Comparison of ENCODE assay signal across 1 cellular context in the genomic region with DNA sequence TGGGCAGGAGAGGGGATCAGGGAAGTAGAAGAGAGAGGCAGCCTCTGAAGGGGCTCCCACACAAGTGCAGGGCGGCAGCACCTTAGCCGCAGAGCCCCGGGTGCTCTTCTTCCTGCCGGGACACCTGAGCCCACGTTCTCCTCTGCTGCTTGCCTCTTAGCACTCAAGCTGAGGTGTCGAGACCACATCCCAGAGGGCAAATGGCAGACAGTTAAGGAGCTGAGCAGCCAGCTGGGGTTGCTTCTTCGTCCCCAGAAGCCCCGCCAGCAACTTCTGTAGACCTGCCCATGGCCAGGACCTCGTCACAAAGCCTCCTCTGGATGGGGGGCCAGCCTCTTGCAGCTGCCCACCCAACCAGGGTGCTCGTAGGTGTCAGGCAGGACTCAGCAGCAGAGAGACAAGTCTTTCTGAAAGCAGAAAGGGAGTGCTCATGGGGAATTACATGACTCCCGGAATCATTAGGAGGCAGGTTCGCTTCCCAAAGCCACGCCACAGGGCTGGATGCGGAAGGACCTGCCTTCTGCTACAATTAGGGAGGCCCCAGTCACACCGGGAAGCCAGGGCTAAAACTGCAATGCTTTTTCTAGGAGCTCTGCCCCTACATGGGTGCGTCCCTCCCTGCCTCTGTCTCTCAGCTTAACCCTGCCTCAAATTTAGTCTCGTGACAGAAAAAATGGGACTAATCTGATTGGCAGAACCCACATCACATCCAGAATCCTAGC.
A peak's percentile ranks its signal among the peaks of the same experiment; 100 is the strongest.
TF ChIP-seq lines count a peak whose summit lies in the region.

No MANE protein-coding gene starts in this region.

TF ChIP-seq in HepG2, 621 proteins besides CTCF, POLR2A, EP300 and RAD21 (continued from another document):
- TF ChIP-seq ZNF34 (CRISPR knock-in tag; IDR thresholded peaks at IDR 0.05; ENCODE audit: borderline replicate concordance) (0 out of 2 replicates have a peak, but pooled peaks have one; percentile 18), ZNF780A (CRISPR knock-in tag; IDR thresholded peaks at IDR 0.05) (0 out of 2 replicates have a peak, but pooled peaks have one; percentile 19)
- TF ChIP-seq, protein P1, sequence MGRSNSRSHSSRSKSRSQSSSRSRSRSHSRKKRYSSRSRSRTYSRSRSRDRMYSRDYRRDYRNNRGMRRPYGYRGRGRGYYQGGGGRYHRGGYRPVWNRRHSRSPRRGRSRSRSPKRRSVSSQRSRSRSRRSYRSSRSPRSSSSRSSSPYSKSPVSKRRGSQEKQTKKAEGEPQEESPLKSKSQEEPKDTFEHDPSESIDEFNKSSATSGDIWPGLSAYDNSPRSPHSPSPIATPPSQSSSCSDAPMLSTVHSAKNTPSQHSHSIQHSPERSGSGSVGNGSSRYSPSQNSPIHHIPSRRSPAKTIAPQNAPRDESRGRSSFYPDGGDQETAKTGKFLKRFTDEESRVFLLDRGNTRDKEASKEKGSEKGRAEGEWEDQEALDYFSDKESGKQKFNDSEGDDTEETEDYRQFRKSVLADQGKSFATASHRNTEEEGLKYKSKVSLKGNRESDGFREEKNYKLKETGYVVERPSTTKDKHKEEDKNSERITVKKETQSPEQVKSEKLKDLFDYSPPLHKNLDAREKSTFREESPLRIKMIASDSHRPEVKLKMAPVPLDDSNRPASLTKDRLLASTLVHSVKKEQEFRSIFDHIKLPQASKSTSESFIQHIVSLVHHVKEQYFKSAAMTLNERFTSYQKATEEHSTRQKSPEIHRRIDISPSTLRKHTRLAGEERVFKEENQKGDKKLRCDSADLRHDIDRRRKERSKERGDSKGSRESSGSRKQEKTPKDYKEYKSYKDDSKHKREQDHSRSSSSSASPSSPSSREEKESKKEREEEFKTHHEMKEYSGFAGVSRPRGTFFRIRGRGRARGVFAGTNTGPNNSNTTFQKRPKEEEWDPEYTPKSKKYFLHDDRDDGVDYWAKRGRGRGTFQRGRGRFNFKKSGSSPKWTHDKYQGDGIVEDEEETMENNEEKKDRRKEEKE (IDR thresholded peaks at IDR 0.05): no peak
